Comparison of ENCODE assay signal across 24 cellular contexts in genomic region chr14:66596241-66596985, GRCh38.
DNase-seq lines count a peak whose midpoint lies in the region; ATAC-seq and TF ChIP-seq lines count a peak whose summit lies in the region.
"Had no signal": no experiment of that assay in that cellular context is flagged by ENCODE, and none has a peak within 500 bp of the region (broad histone marks: within the 10 kb centered on the region; RNA-seq: fewer than 3 reads in every experiment).

No MANE protein-coding gene starts in this region.

- DNase-seq in DMS 273 (lab: John Stamatoyannopoulos, UW; ENCODE audit: unreplicated experiment) (peak; percentile 59), DMS 273 treated with DMSO at 0.1 percent for 48 hours (lab: John Stamatoyannopoulos, UW) (no peak), NCI-H345 treated with DMSO at 0.1 percent for 48 hours (lab: John Stamatoyannopoulos, UW; ENCODE audit: unreplicated experiment) (peak; percentile 63), left lobe of liver (ENCODE audit: low spot score) (no peak), type B pancreatic cell (ENCODE audit: extremely low spot score, unreplicated experiment) (peak; percentile 62), T-helper 9 cell (no peak), Calu3 (no peak), HCEC 1CT (no peak)
- DNase-seq: ACHN; BE2C; CD8-positive, alpha-beta memory T cell; GM23248; H7; MV-4-11; NCI-H1105; NCI-H1436 treated with DMSO at 0.1 percent for 48 hours; NCI-H1930; NCI-H446; NCI-H526 treated with DMSO at 0.1 percent for 48 hours; SIG-M5; SW 1271 had no signal

- intact Hi-C loops in Calu3 (cut with micrococcal nuclease; ENCODE audit: unreplicated experiment): no loop called here

- peaks cover 5% of the 10 kb centered on the region for H3K36me3 Mint-ChIP-seq in type B pancreatic cell
- no peaks in the 10 kb centered on the region for H3K36me3 Mint-ChIP-seq in Calu3 (ENCODE audit: insufficient read depth, unreplicated experiment)
- H3K36me3 Mint-ChIP-seq: CD14-positive monocyte had no signal

- CTCF ChIA-PET in Calu3 (lab: Charles Lee): no interaction called here

- no peak overlapping the region for H3K4me3 Mint-ChIP-seq in type B pancreatic cell
- no peak overlapping the region for H3K4me3 Mint-ChIP-seq in Calu3 (ENCODE audit: low read depth, unreplicated experiment)
- H3K4me3 Mint-ChIP-seq: CD14-positive monocyte had no signal

- H3K27me3 Mint-ChIP-seq in type B pancreatic cell: no peaks in the 10 kb centered on the region
- H3K27me3 Mint-ChIP-seq in Calu3 (ENCODE audit: unreplicated experiment): no peaks in the 10 kb centered on the region
- H3K27me3 Mint-ChIP-seq: CD8-positive, alpha-beta memory T cell had no signal

- no peak for TF ChIP-seq CTCF in type B pancreatic cell (conservative IDR thresholded peaks at IDR 0.05)
- no peak for TF ChIP-seq CTCF in Calu3 (IDR thresholded peaks at IDR 0.05; ENCODE audit: unreplicated experiment)

- no peak overlapping the region for H3K27ac Mint-ChIP-seq in type B pancreatic cell
- H3K27ac Mint-ChIP-seq in Calu3 (ENCODE audit: unreplicated experiment): no peak overlapping the region
- H3K27ac Mint-ChIP-seq: CD14-positive monocyte; CD8-positive, alpha-beta memory T cell had no signal

- H3K9me3 Mint-ChIP-seq in type B pancreatic cell (peaks cover 14% of the 10 kb centered on the region), Calu3 (ENCODE audit: low read depth, unreplicated experiment) (peaks cover 2% of the 10 kb centered on the region)

- H3K4me1 Mint-ChIP-seq in type B pancreatic cell (ENCODE audit: unreplicated experiment) (no peaks in the 10 kb centered on the region), Calu3 (ENCODE audit: low read depth, unreplicated experiment) (peaks cover 8% of the 10 kb centered on the region)
- H3K4me1 Mint-ChIP-seq: CD14-positive monocyte had no signal

- peak; percentile 11 for ATAC-seq in left lobe of liver
- ATAC-seq: K562, Panc1 had no signal

- no TSS peak for BruUV-seq in Calu3 (replicated peaks; lab: Mats Ljungman, UMichigan)

Comparison
In these comparisons a context has a peak if more than half of its experiments do, and no peak if none do; other contexts are left out.
1. DNase-seq: peak in DMS 273 (single experiment), NCI-H345 treated with DMSO at 0.1 percent for 48 hours (single experiment) and type B pancreatic cell (single experiment); none in DMS 273 treated with DMSO at 0.1 percent for 48 hours (single experiment), left lobe of liver (single experiment), T-helper 9 cell (single experiment), Calu3 (single experiment) and HCEC 1CT (single experiment).